Comparison of ENCODE assay signal across 11 cellular contexts in genomic region chr3:43693594-43693993, GRCh38. TPM values are rescaled to one million over a fixed set of nuclear protein-coding genes. Genes with fewer than 3 reads are reported as not detected.
DNase-seq lines count a peak whose midpoint lies in the region; ATAC-seq and TF ChIP-seq lines count a peak whose summit lies in the region.
"Had no signal": no experiment of that assay in that cellular context is flagged by ENCODE, and none has a peak within 500 bp of the region (broad histone marks: within the 10 kb centered on the region; RNA-seq: fewer than 3 reads in every experiment).

No MANE protein-coding gene starts in this region.

- H3K27ac Mint-ChIP-seq in stimulated activated memory B cell treated with anti-CD40 and anti-IgM and Interleukin-4, amounts not matched to agents 10 μg/mL and 1 μg/mL and 100 μg/mL, for 72 hours, result no peak overlapping the region
- no peak overlapping the region for H3K27ac Mint-ChIP-seq in CD8-positive, alpha-beta T cell
- H3K27ac Mint-ChIP-seq: activated CD4-positive, alpha-beta T cell treated with anti-CD3 and anti-CD28 coated beads, Interleukin-2, amount 10 ng/mL, durations not matched to agents 7 days and 5 days; memory B cell; T-helper 17 cell had no signal

- no peaks in the 10 kb centered on the region for H3K27me3 Mint-ChIP-seq in stimulated activated memory B cell treated with anti-CD40 and anti-IgM and Interleukin-4, amounts not matched to agents 10 μg/mL and 1 μg/mL and 100 μg/mL, for 72 hours
- no peaks in the 10 kb centered on the region for H3K27me3 Mint-ChIP-seq in CD8-positive, alpha-beta T cell (ENCODE audit: low read depth)
- H3K27me3 Mint-ChIP-seq: memory B cell, T-helper 17 cell had no signal

- no peak overlapping the region for H3K27ac ChIP-seq in AG04450 (ENCODE audit: low read depth, low read length)
- H3K27ac ChIP-seq in CD8-positive, alpha-beta T cell (ENCODE audit: low read depth, low read length), result no peak overlapping the region

- no peaks in the 10 kb centered on the region for H3K36me3 ChIP-seq in adipocyte (ENCODE audit: control insufficient read depth, insufficient read depth, low read length, severe bottlenecking)
- no peaks in the 10 kb centered on the region for H3K36me3 ChIP-seq in CD8-positive, alpha-beta T cell (ENCODE audit: insufficient read depth, low read length)

- POLR2A ChIA-PET in AG04450 (lab: Yijun Ruan, JAX), result interaction anchor here (0.6 to 2.4 kb wide), 2 partner anchors 14 to 47 kb away, joined by 7 to 8 read pairs; no protein-coding TSS in a partner anchor
- POLR2A ChIA-PET in CD8-positive, alpha-beta T cell (lab: Charles Lee), result no interaction called here

- peaks cover 54% of the 10 kb centered on the region for H3K4me1 ChIP-seq in adipocyte (ENCODE audit: control insufficient read depth, insufficient read depth, low read length)
- peaks cover 15% of the 10 kb centered on the region for H3K4me1 ChIP-seq in CD8-positive, alpha-beta T cell (ENCODE audit: insufficient read depth, low read length)

- H3K4me3 ChIP-seq in AG04450 (ENCODE audit: low read depth, low read length) (peak overlapping the region; percentile 85), adipocyte (ENCODE audit: low read length) (peak overlapping the region; percentile 95)
- H3K4me3 ChIP-seq in CD8-positive, alpha-beta T cell (ENCODE audit: low read depth, low read length), result no peak overlapping the region

- TF ChIP-seq CTCF in AG04450 (IDR thresholded peaks at IDR 0.05; ENCODE audit: low read depth, low read length), result no peak
- no peak for TF ChIP-seq CTCF in CD8-positive, alpha-beta T cell (IDR thresholded peaks at IDR 0.05)

- H3K27me3 ChIP-seq in AG04450 (ENCODE audit: control insufficient read depth, insufficient read depth, low read length) (no peaks in the 10 kb centered on the region), adipocyte (replicated peaks; ENCODE audit: control insufficient read depth, insufficient read depth, low read length) (no peaks in the 10 kb centered on the region)
- H3K27me3 ChIP-seq in CD8-positive, alpha-beta T cell (ENCODE audit: insufficient read depth, low read length), result no peaks in the 10 kb centered on the region

- H3K9me3 Mint-ChIP-seq in stimulated activated memory B cell treated with anti-CD40 and anti-IgM and Interleukin-4, amounts not matched to agents 10 μg/mL and 1 μg/mL and 100 μg/mL, for 72 hours, result no peaks in the 10 kb centered on the region
- H3K9me3 Mint-ChIP-seq in CD8-positive, alpha-beta T cell, result no peaks in the 10 kb centered on the region
- H3K9me3 Mint-ChIP-seq: activated CD4-positive, alpha-beta T cell treated with anti-CD3 and anti-CD28 coated beads, Interleukin-2, amount 10 ng/mL, durations not matched to agents 7 days and 5 days; memory B cell had no signal

- H3K36me3 Mint-ChIP-seq in stimulated activated memory B cell treated with anti-CD40 and anti-IgM and Interleukin-4, amounts not matched to agents 10 μg/mL and 1 μg/mL and 100 μg/mL, for 72 hours, result no peaks in the 10 kb centered on the region
- H3K36me3 Mint-ChIP-seq in CD8-positive, alpha-beta T cell, result no peaks in the 10 kb centered on the region
- H3K36me3 Mint-ChIP-seq: memory B cell had no signal

- H3K9me3 ChIP-seq in AG04450 (ENCODE audit: control insufficient read depth, insufficient read depth, low read length) (no peaks in the 10 kb centered on the region; the same call in 1 of the 2 replicates), adipocyte (ENCODE audit: control insufficient read depth, low read length) (no peaks in the 10 kb centered on the region)
- no peaks in the 10 kb centered on the region for H3K9me3 ChIP-seq in CD8-positive, alpha-beta T cell (ENCODE audit: low read length)

- H3K4me3 Mint-ChIP-seq in stimulated activated memory B cell treated with anti-CD40 and anti-IgM and Interleukin-4, amounts not matched to agents 10 μg/mL and 1 μg/mL and 100 μg/mL, for 72 hours, result no peak overlapping the region
- no peak overlapping the region for H3K4me3 Mint-ChIP-seq in CD8-positive, alpha-beta T cell
- H3K4me3 Mint-ChIP-seq: memory B cell, T-helper 17 cell had no signal

- ATAC-seq in stimulated activated memory B cell treated with anti-CD40 and anti-IgM and Interleukin-4, amounts not matched to agents 10 μg/mL and 1 μg/mL and 100 μg/mL, for 72 hours, result no peak
- no peak for ATAC-seq in CD8-positive, alpha-beta T cell
- ATAC-seq: T-helper 17 cell had no signal

- peaks cover 49% of the 10 kb centered on the region for H3K4me1 Mint-ChIP-seq in stimulated activated memory B cell treated with anti-CD40 and anti-IgM and Interleukin-4, amounts not matched to agents 10 μg/mL and 1 μg/mL and 100 μg/mL, for 72 hours
- peaks cover 34% of the 10 kb centered on the region for H3K4me1 Mint-ChIP-seq in CD8-positive, alpha-beta T cell (ENCODE audit: low read depth)

- intact Hi-C loops in posterior vena cava (cut with DNase I), result no loop called here
- intact Hi-C loops in CD8-positive, alpha-beta T cell (cut with DNase I, micrococcal nuclease), result loop anchor here (5.0 to 10.0 kb wide), 5 partner anchors 64 to 591 kb away; partner anchors contain the start of genes POMGNT2 (in 1 of the 2) and SNRK (in 1 of the 2)

- peak overlapping the region; percentile 94 for H3K9ac ChIP-seq in adipocyte (ENCODE audit: low read length)

- CTCF ChIA-PET in AG04450 (lab: Charles Lee), result interaction anchor here (1.5 kb wide), 1 partner anchor 75 kb away, joined by 4 read pairs; no protein-coding TSS in a partner anchor
- CTCF ChIA-PET in CD8-positive, alpha-beta T cell (lab: Charles Lee), result no interaction called here

- DNase-seq in AG04450 (ENCODE audit: low read depth, low spot score) (no peak), EH (ENCODE audit: low read depth) (peak; percentile 23), adipocyte (ENCODE audit: low read depth) (no peak), iris pigment epithelial cell (ENCODE audit: low read depth) (peak; percentile 44), posterior vena cava (ENCODE audit: low spot score) (no peak), SIG-M5 (lab: John Stamatoyannopoulos, UW) (no peak)
- no peak for DNase-seq in CD8-positive, alpha-beta T cell
- DNase-seq: activated CD4-positive, alpha-beta T cell treated with anti-CD3 and anti-CD28 coated beads, Interleukin-2, amount 10 ng/mL, durations not matched to agents 7 days and 5 days; T-helper 17 cell had no signal

RNA-seq across cellular contexts. Expression of gene ABHD5, which starts 2.9 kb away (rescaled TPM):
- polyA plus RNA-seq in AG04450 (2011; rRNA removed), result 63.5 and 88.7 TPM in 2 replicates
- 41.7 and 59.4 TPM in 2 replicates for polyA minus RNA-seq in AG04450 (2011; rRNA and poly(A)+ RNA removed)
- total RNA-seq in posterior vena cava, result 10 to 100 TPM; 19.8 to 32.9 TPM
- total RNA-seq in CD8-positive, alpha-beta T cell, result 10 to 100 TPM; 10.3 to 11.4 TPM

Comparison
In these comparisons a context has a peak if more than half of its experiments do, and no peak if none do; other contexts are left out.
1. DNase-seq: peak in EH (single experiment) and iris pigment epithelial cell (single experiment); none in AG04450 (single experiment), adipocyte (single experiment), posterior vena cava (single experiment), SIG-M5 (single experiment) and CD8-positive, alpha-beta T cell (0 of 7).
2. intact Hi-C loops: an anchor here in CD8-positive, alpha-beta T cell (5.0 to 10.0 kb wide); none called in posterior vena cava.